ENCODE assay signal across 17 cellular contexts in genomic region chr7:128876978-128877755, GRCh38. TPM values are rescaled to one million over a fixed set of nuclear protein-coding genes. Genes with fewer than 3 reads are reported as not detected.
"Had no signal": no experiment of that assay in that cellular context is flagged by ENCODE, and none has a peak within 500 bp of the region (broad histone marks: within the 10 kb centered on the region; RNA-seq: fewer than 3 reads in every experiment).

No MANE protein-coding gene starts in this region.

- H3K9ac ChIP-seq: SK-N-SH had no signal

- H3K36me3 ChIP-seq: adrenal gland, esophagus squamous epithelium, stomach, thoracic aorta had no signal

- H3K4me3 ChIP-seq: adrenal gland, esophagus squamous epithelium, skin epidermis, stomach, thoracic aorta had no signal

- ATAC-seq: activated CD8-positive, alpha-beta memory T cell treated with anti-CD3 and anti-CD28 coated beads, Interleukin-2, amount 10 ng/mL, durations not matched to agents 7 days and 5 days; naive thymus-derived CD4-positive, alpha-beta T cell had no signal

- H3K27me3 ChIP-seq: adrenal gland, esophagus squamous epithelium had no signal

- H3K4me1 ChIP-seq: adrenal gland had no signal

- H3K4me2 ChIP-seq: SK-N-SH had no signal

- H3K27ac ChIP-seq: adrenal gland, esophagus squamous epithelium, skin epidermis, stomach, thoracic aorta had no signal

- H3K9me3 ChIP-seq: adrenal gland, esophagus squamous epithelium, SK-N-SH, stomach, thoracic aorta had no signal

- DNase-seq: activated CD4-positive, alpha-beta T cell treated with anti-CD3 and anti-CD28 coated beads, Interleukin-2, amount 50 U/mL, for 48 hours; activated CD4-positive, CD25-positive, alpha-beta regulatory T cell treated with anti-CD3 and anti-CD28 coated beads, Interleukin-2, amount 50 U/mL, for 72 hours; activated CD8-positive, alpha-beta memory T cell treated with anti-CD3 and anti-CD28 coated beads, Interleukin-2, amount 10 ng/mL, durations not matched to agents 7 days and 5 days; activated naive CD4-positive, alpha-beta T cell treated with anti-CD3 and anti-CD28 coated beads, Interleukin-2, amount 10 ng/mL, durations not matched to agents 7 days and 5 days; activated T-cell treated with anti-CD3 and anti-CD28 coated beads, Interleukin-2, amount 50 U/mL, for 24 hours; adrenal gland; esophagus squamous epithelium; mammary epithelial cell; naive thymus-derived CD4-positive, alpha-beta T cell; retina; SK-N-SH; stomach; T-helper 1 cell; T1000 had no signal

RNA-seq across cellular contexts. Expression of gene KCP, which starts 33.3 kb away (rescaled TPM):
- total RNA-seq: fibroblast of villous mesenchyme had no signal

RNA-seq across cellular contexts. Expression of gene FLNC, which starts 47.0 kb away (rescaled TPM):
- total RNA-seq: activated CD8-positive, alpha-beta memory T cell treated with anti-CD3 and anti-CD28 coated beads, Interleukin-2, amount 10 ng/mL, durations not matched to agents 7 days and 5 days had no signal
